Comparison of ENCODE assay signal across 1 cellular context in the genomic region with DNA sequence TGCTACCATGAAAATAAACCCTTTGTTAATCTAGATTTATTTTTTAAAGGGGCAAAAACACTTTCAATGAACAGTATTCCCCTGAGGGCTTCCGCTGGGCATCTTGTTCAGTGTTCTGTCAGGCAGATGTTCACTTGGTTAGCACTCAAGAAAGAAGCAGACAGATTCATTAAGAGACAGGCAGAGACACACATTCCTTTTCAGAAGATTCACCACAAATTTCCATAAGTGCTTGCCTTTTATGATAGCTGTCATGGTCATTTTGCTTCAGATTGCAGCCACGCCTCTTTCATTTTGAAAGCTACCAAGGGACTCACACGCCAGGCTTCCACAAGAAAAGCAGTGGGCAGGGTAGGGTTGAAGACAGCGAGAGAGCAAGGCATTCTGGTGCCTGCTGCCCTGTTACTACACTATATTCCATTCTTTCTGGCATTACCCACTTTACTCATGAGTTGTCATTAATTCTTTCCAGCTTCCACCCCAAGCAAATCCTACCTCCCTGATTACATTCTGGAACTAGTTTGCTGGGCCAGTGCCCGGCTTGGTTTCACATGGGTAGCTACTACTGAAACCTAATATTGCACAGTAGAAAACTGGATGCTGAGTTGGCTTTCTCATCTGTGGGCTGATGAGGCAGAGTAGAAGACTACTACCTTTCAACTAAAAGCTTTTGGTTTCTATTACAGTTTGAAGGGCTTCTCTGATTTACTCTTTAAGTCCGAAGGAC.
TF ChIP-seq lines count a peak whose summit lies in the region.

No MANE protein-coding gene starts in this region.

TF ChIP-seq in IMR-90, 13 proteins besides CTCF, POLR2A, EP300 and RAD21 (continued from another document):
- TF ChIP-seq MAFK (IDR thresholded peaks at IDR 0.05; ENCODE audit: low read depth, low read length) (no peak), RFX5 (IDR thresholded peaks at IDR 0.05; ENCODE audit: low read depth, low read length) (no peak), MAZ (IDR thresholded peaks at IDR 0.05; ENCODE audit: borderline replicate concordance, low read depth, low read length) (no peak), FOS (IDR thresholded peaks at IDR 0.05; ENCODE audit: low read depth, low read length) (no peak), NFE2L2 (IDR thresholded peaks at IDR 0.05; ENCODE audit: low read depth, low read length) (no peak), BHLHE40 (IDR thresholded peaks at IDR 0.05; ENCODE audit: low read depth, low read length) (no peak), CEBPB (IDR thresholded peaks at IDR 0.05; ENCODE audit: low read depth, low read length) (no peak)
- TF ChIP-seq, protein P1, sequence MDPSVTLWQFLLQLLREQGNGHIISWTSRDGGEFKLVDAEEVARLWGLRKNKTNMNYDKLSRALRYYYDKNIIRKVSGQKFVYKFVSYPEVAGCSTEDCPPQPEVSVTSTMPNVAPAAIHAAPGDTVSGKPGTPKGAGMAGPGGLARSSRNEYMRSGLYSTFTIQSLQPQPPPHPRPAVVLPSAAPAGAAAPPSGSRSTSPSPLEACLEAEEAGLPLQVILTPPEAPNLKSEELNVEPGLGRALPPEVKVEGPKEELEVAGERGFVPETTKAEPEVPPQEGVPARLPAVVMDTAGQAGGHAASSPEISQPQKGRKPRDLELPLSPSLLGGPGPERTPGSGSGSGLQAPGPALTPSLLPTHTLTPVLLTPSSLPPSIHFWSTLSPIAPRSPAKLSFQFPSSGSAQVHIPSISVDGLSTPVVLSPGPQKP (IDR thresholded peaks at IDR 0.05; ENCODE audit: borderline replicate concordance, low read depth, low read length): no peak
- TF ChIP-seq, protein P2, sequence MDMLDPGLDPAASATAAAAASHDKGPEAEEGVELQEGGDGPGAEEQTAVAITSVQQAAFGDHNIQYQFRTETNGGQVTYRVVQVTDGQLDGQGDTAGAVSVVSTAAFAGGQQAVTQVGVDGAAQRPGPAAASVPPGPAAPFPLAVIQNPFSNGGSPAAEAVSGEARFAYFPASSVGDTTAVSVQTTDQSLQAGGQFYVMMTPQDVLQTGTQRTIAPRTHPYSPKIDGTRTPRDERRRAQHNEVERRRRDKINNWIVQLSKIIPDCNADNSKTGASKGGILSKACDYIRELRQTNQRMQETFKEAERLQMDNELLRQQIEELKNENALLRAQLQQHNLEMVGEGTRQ (IDR thresholded peaks at IDR 0.05; ENCODE audit: low read depth, low read length): no peak
